In the genomic region with DNA sequence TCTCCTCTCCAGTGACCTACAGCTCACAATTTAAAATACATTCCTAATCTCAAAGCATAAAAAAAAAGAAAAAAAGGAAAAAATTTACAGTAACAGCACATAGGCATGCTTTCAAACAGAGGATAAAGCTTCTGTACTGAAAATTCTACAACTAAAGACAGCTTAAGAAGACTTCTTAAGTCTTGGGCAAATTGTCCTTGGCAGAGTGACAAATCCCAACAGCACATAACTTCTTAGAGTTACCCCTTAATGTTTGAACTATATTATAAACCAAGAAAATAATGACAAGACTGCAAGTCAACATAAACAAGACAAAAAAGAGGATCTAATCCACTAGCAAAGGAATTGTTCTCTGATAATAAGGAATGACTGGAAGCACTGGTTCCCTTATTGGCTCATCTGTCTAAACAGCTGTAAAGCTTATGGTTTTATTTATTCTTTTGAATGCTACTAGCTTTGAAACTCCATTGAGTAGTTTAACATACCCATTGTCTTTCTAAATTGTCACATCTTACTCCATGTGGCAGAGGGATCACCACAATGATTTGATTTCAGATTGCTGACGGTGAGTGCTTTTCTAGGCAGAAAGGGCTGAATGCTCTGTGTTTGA, we compare ENCODE assay signal across 34 cellular contexts.
"Had no signal": no experiment of that assay in that cellular context is flagged by ENCODE, and none has a peak within 500 bp of the region (broad histone marks: within the 10 kb centered on the region; RNA-seq: fewer than 3 reads in every experiment).

No MANE protein-coding gene starts in this region.

- H3K9me3 ChIP-seq: adrenal gland, body of pancreas had no signal

- H3K27ac ChIP-seq: adrenal gland, body of pancreas, epithelial cell of prostate, esophagus squamous epithelium, gastroesophageal sphincter, WERI-Rb-1 had no signal

- H3K27me3 ChIP-seq: adrenal gland, body of pancreas, esophagus squamous epithelium, gastroesophageal sphincter had no signal

- H3K36me3 ChIP-seq: adrenal gland, esophagus squamous epithelium, gastroesophageal sphincter, WERI-Rb-1 had no signal

- H3K36me3 Mint-ChIP-seq: activated naive CD8-positive, alpha-beta T cell had no signal

- H3K4me3 Mint-ChIP-seq: activated B cell treated with CpG ODN at 0.5 μM for 24 hours; activated CD8-positive, alpha-beta T cell treated with anti-CD3 and anti-CD28 coated beads for 36 hours; activated naive CD8-positive, alpha-beta T cell; activated T-cell treated with anti-CD3 and anti-CD28 coated beads, Interleukin-2, amount 50 U/mL, for 4 hours; activated T-helper 17 cell treated with anti-CD3 and anti-CD28 coated beads, Interleukin-2, amount 50 U/mL, for 72 hours; effector memory CD8-positive, alpha-beta T cell; T-helper 17 cell; T-helper 2 cell treated with Interferon-gamma antibody and Interleukin-4, amounts not matched to agents 5 μg/mL and 100 μg/mL, for 36 hours had no signal

- H3K4me1 ChIP-seq: adrenal gland, body of pancreas, esophagus squamous epithelium, gastroesophageal sphincter had no signal

- FAIRE-seq: endometrium, endothelial cell of umbilical vein had no signal

- ATAC-seq: activated CD4-positive, CD25-positive, alpha-beta regulatory T cell treated with anti-CD3 and anti-CD28 coated beads, Interleukin-2, amount 50 U/mL, for 24 hours; activated CD8-positive, alpha-beta T cell treated with anti-CD3 and anti-CD28 coated beads for 36 hours; activated T-cell treated with anti-CD3 and anti-CD28 coated beads, Interleukin-2, amount 50 U/mL, for 4 hours; activated T-helper 17 cell treated with anti-CD3 and anti-CD28 coated beads, Interleukin-2, amount 50 U/mL, for 72 hours; body of pancreas; effector memory CD8-positive, alpha-beta T cell; gastroesophageal sphincter; T-helper 17 cell had no signal

- H3K27ac Mint-ChIP-seq: activated B cell treated with CpG ODN at 0.5 μM for 24 hours; activated CD8-positive, alpha-beta T cell treated with anti-CD3 and anti-CD28 coated beads for 36 hours; activated naive CD8-positive, alpha-beta T cell; activated T-helper 17 cell treated with anti-CD3 and anti-CD28 coated beads, Interleukin-2, amount 50 U/mL, for 72 hours; effector memory CD8-positive, alpha-beta T cell; T-helper 17 cell; T-helper 2 cell treated with Interferon-gamma antibody and Interleukin-4, amounts not matched to agents 5 μg/mL and 100 μg/mL, for 36 hours had no signal

- DNase-seq: activated B cell treated with CpG ODN at 0.5 μM for 24 hours; activated CD4-positive, alpha-beta T cell treated with anti-CD3 and anti-CD28 coated beads for 48 hours; activated CD4-positive, alpha-beta T cell treated with anti-CD3 and anti-CD28 coated beads, Interleukin-2, amount 50 U/mL, for 1 hour; activated CD4-positive, alpha-beta T cell treated with anti-CD3 and anti-CD28 coated beads, Interleukin-2, amount 50 U/mL, for 48 hours; activated CD8-positive, alpha-beta memory T cell treated with anti-CD3 and anti-CD28 coated beads for 24 hours; activated CD8-positive, alpha-beta T cell treated with anti-CD3 and anti-CD28 coated beads for 36 hours; activated effector memory CD4-positive, alpha-beta T cell treated with Interleukin-2 at 50 U/mL for 16 hours; activated gamma-delta T cell treated with Interleukin-2 at 50 U/mL for 16 hours; activated naive CD4-positive, alpha-beta T cell treated with anti-CD3 and anti-CD28 coated beads, Interleukin-2, amount 50 U/mL, for 16 hours; activated naive CD4-positive, alpha-beta T cell treated with Interleukin-2 at 50 U/mL for 16 hours; activated T-cell treated with anti-CD3 and anti-CD28 coated beads, Interleukin-2, amount 50 U/mL, for 4 hours; adrenal gland; amygdala; aorta; body of pancreas; caudate nucleus; cortex of kidney; dermis blood vessel endothelial cell; effector CD4-positive, alpha-beta T cell; effector memory CD8-positive, alpha-beta T cell; esophagus squamous epithelium; foreskin melanocyte; T-helper 1 cell; T-helper 17 cell; T1000; WERI-Rb-1 had no signal

- H3K4me1 Mint-ChIP-seq: activated B cell treated with CpG ODN at 0.5 μM for 24 hours; activated T-helper 17 cell treated with anti-CD3 and anti-CD28 coated beads, Interleukin-2, amount 50 U/mL, for 72 hours; T-helper 17 cell had no signal

- H3K4me3 ChIP-seq: adrenal gland, body of pancreas, esophagus squamous epithelium, gastroesophageal sphincter had no signal

- H3K27me3 Mint-ChIP-seq: activated B cell treated with CpG ODN at 0.5 μM for 24 hours; activated CD8-positive, alpha-beta T cell treated with anti-CD3 and anti-CD28 coated beads for 36 hours; activated naive CD8-positive, alpha-beta T cell; activated T-helper 17 cell treated with anti-CD3 and anti-CD28 coated beads, Interleukin-2, amount 50 U/mL, for 72 hours; effector memory CD8-positive, alpha-beta T cell; T-helper 17 cell had no signal
